ENCODE assay signal across 9 cellular contexts in genomic region chr3:196624008-196624790, GRCh38. TPM values are rescaled to one million over a fixed set of nuclear protein-coding genes. Genes with fewer than 3 reads are reported as not detected.
DNase-seq lines count a peak whose midpoint lies in the region; ATAC-seq and TF ChIP-seq lines count a peak whose summit lies in the region.
"Had no signal": no experiment of that assay in that cellular context is flagged by ENCODE, and none has a peak within 500 bp of the region (broad histone marks: within the 10 kb centered on the region; RNA-seq: fewer than 3 reads in every experiment).

No MANE protein-coding gene starts in this region.

- H3K27me3 ChIP-seq in ovary: no peaks in the 10 kb centered on the region

- TF ChIP-seq EP300 in ovary (IDR thresholded peaks at IDR 0.05): no peak

- peak; percentile 57 for ATAC-seq in GM21515 (IDR thresholded peaks at IDR 0.05; ENCODE audit: unreplicated experiment)
- peak; percentile 28 for ATAC-seq in left lobe of liver
- no peak for ATAC-seq in GM18519 (IDR thresholded peaks at IDR 0.05; ENCODE audit: low FRiP score, unreplicated experiment)
- no peak for ATAC-seq in GM18868 (IDR thresholded peaks at IDR 0.05; ENCODE audit: unreplicated experiment)

- DNase-seq in Ammon's horn (ENCODE audit: low spot score) (peak; percentile 33), UCSD-AML1 (lab: John Stamatoyannopoulos, UW; ENCODE audit: unreplicated experiment) (peak; percentile 33), left lobe of liver (ENCODE audit: low spot score) (no peak), ovary (no peak), SW480 (ENCODE audit: low spot score) (no peak)
- DNase-seq: effector CD4-positive, alpha-beta T cell had no signal

- WGBS in ovary, 3 donors: 72 to 78% (median 75%) methylated on average over 12 of the region's 12 CpGs

- no peaks in the 10 kb centered on the region for H3K36me3 ChIP-seq in ovary

- H3K27ac ChIP-seq in ovary: no peak overlapping the region

- H3K4me1 ChIP-seq in ovary (ENCODE audit: insufficient read depth): no peaks in the 10 kb centered on the region

- no peaks in the 10 kb centered on the region for H3K9me3 ChIP-seq in ovary

- intact Hi-C loops in ovary (cut with DNase I): no loop called here

- TF ChIP-seq POLR2A in ovary (IDR thresholded peaks at IDR 0.05): no peak

- no peak for TF ChIP-seq CTCF in ovary (IDR thresholded peaks at IDR 0.05)

- no peak overlapping the region for H3K4me3 ChIP-seq in ovary

RNA-seq across cellular contexts. Expression of gene NRROS, which starts 15.3 kb away (rescaled TPM):
- total RNA-seq in left lobe of liver (1.7 TPM), ovary (1 to 10 TPM in 6 of 7 donors, under 1 TPM in 1; 0.80 to 6.3 (median 3.4) TPM)
- polyA plus RNA-seq in ovary: 1 to 10 TPM; 2.9 to 3.2 TPM

RNA-seq across cellular contexts. Expression of gene FBXO45, which starts 55.7 kb away (rescaled TPM):
- total RNA-seq in left lobe of liver (3.5 TPM), ovary (1 to 10 TPM; 3.8 to 8.2 (median 7.2) TPM)
- 1 to 10 TPM; 3.8 to 7.3 TPM for polyA plus RNA-seq in ovary

RNA-seq across cellular contexts. Expression of gene WDR53, which starts 55.8 kb away (rescaled TPM):
- total RNA-seq in left lobe of liver: 5.1 TPM
- total RNA-seq in ovary: 10 to 100 TPM in 4 of 7 donors, 1 to 10 TPM in 3; 3.0 to 14.1 (median 11.6) TPM
- polyA plus RNA-seq in ovary: 10 to 100 TPM; 10.8 to 13.1 TPM

Comparison
In these comparisons a context has a peak if more than half of its experiments do, and no peak if none do; other contexts are left out.
1. DNase-seq: peak in Ammon's horn (single experiment) and UCSD-AML1 (single experiment); none in left lobe of liver (single experiment), ovary (0 of 5) and SW480 (single experiment).
2. ATAC-seq: peak in GM21515 (single experiment) and left lobe of liver (single experiment); none in GM18519 (single experiment) and GM18868 (single experiment).